In the genomic region with DNA sequence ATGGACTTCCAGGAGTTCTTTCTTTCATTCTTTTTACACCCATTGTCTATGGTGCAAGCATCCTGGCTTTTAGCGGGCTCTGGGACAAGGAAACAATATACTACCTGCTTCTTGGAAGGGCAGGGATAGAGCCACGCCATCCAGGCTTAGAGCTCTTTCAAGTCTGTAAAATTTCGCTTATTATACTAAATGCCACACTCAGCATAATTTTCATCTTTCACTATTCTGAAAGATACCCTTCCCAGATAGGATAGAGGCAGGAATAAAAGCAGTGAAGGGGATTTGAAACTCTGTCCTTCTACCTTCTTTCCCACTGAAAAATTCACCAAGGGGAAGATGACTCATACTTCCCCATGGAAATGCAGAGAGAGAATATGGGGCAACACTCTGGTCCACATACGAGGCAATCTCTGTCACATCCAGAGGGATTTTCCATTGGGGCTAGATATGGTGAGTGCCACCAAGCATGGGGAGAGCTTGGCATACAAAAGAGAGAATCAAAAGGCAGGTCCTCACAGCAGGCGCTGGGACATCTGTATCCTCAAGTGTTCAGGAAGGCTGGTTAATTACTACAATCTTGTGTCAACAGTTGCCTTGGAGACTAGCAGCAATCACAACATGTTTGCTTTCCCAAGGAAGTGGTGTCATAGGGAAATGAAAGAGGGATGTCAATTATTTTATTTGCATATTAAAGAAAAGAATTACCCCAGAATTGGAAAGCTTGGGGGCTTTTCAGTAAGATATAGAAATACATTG, we compare ENCODE assay signal across 16 cellular contexts.
DNase-seq lines count a peak whose midpoint lies in the region; ATAC-seq, FAIRE-seq and TF ChIP-seq lines count a peak whose summit lies in the region.
"Had no signal": no experiment of that assay in that cellular context is flagged by ENCODE, and none has a peak within 500 bp of the region (broad histone marks: within the 10 kb centered on the region; RNA-seq: fewer than 3 reads in every experiment).

No MANE protein-coding gene starts in this region.

- TF ChIP-seq RAD21 in A549 (conservative IDR thresholded peaks at IDR 0.05 in 1 of 2, IDR thresholded peaks at IDR 0.05 in 1 of 2): no peak

- no peak for TF ChIP-seq CTCF in A549 (IDR thresholded peaks at IDR 0.05)
- TF ChIP-seq CTCF in dorsolateral prefrontal cortex (IDR thresholded peaks at IDR 0.05 in 54 of 56, conservative IDR thresholded peaks at IDR 0.05 in 2 of 56; ENCODE audit: low read depth in 1 of 56, partially characterized antibody in 56 of 56): no peak

- no peaks in the 10 kb centered on the region for H3K4me1 ChIP-seq in A549
- H3K4me1 ChIP-seq: parathyroid adenoma had no signal

- no peaks in the 10 kb centered on the region for H3K27me3 ChIP-seq in dorsolateral prefrontal cortex

- no peak for FAIRE-seq in A549 (lab: Jason Lieb, UNC)
- FAIRE-seq: GM18507 had no signal

- H3K27ac ChIP-seq in A549 (no peak overlapping the region), dorsolateral prefrontal cortex (peak overlapping the region in 48 of 59 donors; percentile 0 to 100 (median 97))
- H3K27ac ChIP-seq: parathyroid adenoma had no signal

- H3K4me2 ChIP-seq in A549: no peak overlapping the region

- WGBS in A549 (ENCODE audit: missing lambda C conversion rate): 0% methylated on average over 5 of the region's 5 CpGs

- H3K9me3 ChIP-seq in A549: 0 out of 3 replicates have a peak, but pooled peaks cover 3% of the 10 kb centered on the region

- CTCF ChIA-PET in A549 (lab: Yijun Ruan, JAX): no interaction called here

- H3K4me3 ChIP-seq in A549 (no peak overlapping the region), dorsolateral prefrontal cortex (no peak overlapping the region)
- H3K4me3 ChIP-seq: skin epidermis had no signal

- TF ChIP-seq EP300 in A549 (IDR thresholded peaks at IDR 0.05): no peak

- DNase-seq in A549 (ENCODE audit: low read depth in 1 of 2, low spot score in 1 of 2) (no peak), HT-29 (ENCODE audit: low spot score) (peak; percentile 16), NCI-H2227 treated with DMSO at 0.1 percent for 48 hours (lab: John Stamatoyannopoulos, UW) (peak; percentile 17), dorsolateral prefrontal cortex (no peak), cortex of kidney (lab: John Stamatoyannopoulos, UW) (no peak)
- DNase-seq in stimulated activated CD8-positive, alpha-beta memory T cell treated with anti-CD3 and anti-CD28 coated beads, Interleukin-4, amount 100 ng/mL, for 48 hours: no peak
- DNase-seq in stimulated activated CD4-positive, alpha-beta T cell treated with anti-CD3 and anti-CD28 coated beads, Interleukin-2, amount 100 ng/mL, for 24 hours: no peak
- DNase-seq: foreskin fibroblast, Karpas-422, naive B cell had no signal

- intact Hi-C loops in dorsolateral prefrontal cortex (cut with DNase I): loop anchor here (5.0 to 10.0 kb wide), 2 partner anchors 54 to 133 kb away; no protein-coding TSS in a partner anchor

- TF ChIP-seq POLR2A in A549 (IDR thresholded peaks at IDR 0.05; ENCODE audit: low read length): no peak

- POLR2A ChIA-PET in A549 (lab: Yijun Ruan, JAX): no interaction called here

- ATAC-seq in A549: no peak
- no peak for ATAC-seq in GM18861 (IDR thresholded peaks at IDR 0.05; ENCODE audit: unreplicated experiment)
- ATAC-seq: activated T-helper 17 cell treated with anti-CD3 and anti-CD28 coated beads, Interleukin-2, amount 50 U/mL, for 72 hours; stimulated activated memory B cell treated with anti-CD40 and anti-IgM and Interleukin-4, amounts not matched to agents 10 μg/mL and 1 μg/mL and 100 μg/mL, for 72 hours had no signal

TF ChIP-seq in A549, 52 proteins besides CTCF, POLR2A, EP300 and RAD21:
- no peak for TF ChIP-seq SREBF2 (IDR thresholded peaks at IDR 0.05)
- no peak for TF ChIP-seq FOSL2 (IDR thresholded peaks at IDR 0.05)
- TF ChIP-seq FOSL2 (CRISPR knock-in tag; IDR thresholded peaks at IDR 0.05): peak; percentile 31; the same call in 1 of the 2 replicates
- no peak for TF ChIP-seq ZNF302 (CRISPR knock-in tag; IDR thresholded peaks at IDR 0.05)
- no peak for TF ChIP-seq NR3C1 (IDR thresholded peaks at IDR 0.05)
- no peak for TF ChIP-seq MYC (IDR thresholded peaks at IDR 0.05; ENCODE audit: borderline replicate concordance, low read length)
- no peak for TF ChIP-seq FOXS1 (CRISPR knock-in tag; IDR thresholded peaks at IDR 0.05)
- TF ChIP-seq USF2 (IDR thresholded peaks at IDR 0.05): no peak
- TF ChIP-seq SMC3 (IDR thresholded peaks at IDR 0.05): no peak
- TF ChIP-seq PHF8 (IDR thresholded peaks at IDR 0.05; ENCODE audit: borderline replicate concordance, low read depth): no peak
- no peak for TF ChIP-seq GATA3 (IDR thresholded peaks at IDR 0.05; ENCODE audit: borderline replicate concordance)
- no peak for TF ChIP-seq ATOH8 (CRISPR knock-in tag; IDR thresholded peaks at IDR 0.05; ENCODE audit: low read depth)
- peak; percentile 89 for TF ChIP-seq MAFK (IDR thresholded peaks at IDR 0.05; ENCODE audit: partially characterized antibody)
- TF ChIP-seq FOSB (CRISPR knock-in tag; IDR thresholded peaks at IDR 0.05): no peak
- TF ChIP-seq, protein P1, sequence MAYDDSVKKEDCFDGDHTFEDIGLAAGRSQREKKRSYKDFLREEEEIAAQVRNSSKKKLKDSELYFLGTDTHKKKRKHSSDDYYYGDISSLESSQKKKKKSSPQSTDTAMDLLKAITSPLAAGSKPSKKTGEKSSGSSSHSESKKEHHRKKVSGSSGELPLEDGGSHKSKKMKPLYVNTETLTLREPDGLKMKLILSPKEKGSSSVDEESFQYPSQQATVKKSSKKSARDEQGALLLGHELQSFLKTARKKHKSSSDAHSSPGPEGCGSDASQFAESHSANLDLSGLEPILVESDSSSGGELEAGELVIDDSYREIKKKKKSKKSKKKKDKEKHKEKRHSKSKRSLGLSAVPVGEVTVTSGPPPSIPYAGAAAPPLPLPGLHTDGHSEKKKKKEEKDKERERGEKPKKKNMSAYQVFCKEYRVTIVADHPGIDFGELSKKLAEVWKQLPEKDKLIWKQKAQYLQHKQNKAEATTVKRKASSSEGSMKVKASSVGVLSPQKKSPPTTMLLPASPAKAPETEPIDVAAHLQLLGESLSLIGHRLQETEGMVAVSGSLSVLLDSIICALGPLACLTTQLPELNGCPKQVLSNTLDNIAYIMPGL (CRISPR knock-in tag; IDR thresholded peaks at IDR 0.05; ENCODE audit: borderline replicate concordance): no peak
- no peak for TF ChIP-seq POLR2AphosphoS2 (conservative IDR thresholded peaks at IDR 0.05; ENCODE audit: low read length)
- TF ChIP-seq KDM5A (IDR thresholded peaks at IDR 0.05): no peak
- no peak for TF ChIP-seq CEBPB (IDR thresholded peaks at IDR 0.05)

Comparison
In these comparisons a context has a peak if more than half of its experiments do, and no peak if none do; other contexts are left out.
1. DNase-seq: peak in HT-29 (single experiment) and NCI-H2227 treated with DMSO at 0.1 percent for 48 hours (single experiment); none in A549 (0 of 2), dorsolateral prefrontal cortex (0 of 10), cortex of kidney (single experiment), stimulated activated CD8-positive, alpha-beta memory T cell treated with anti-CD3 and anti-CD28 coated beads, Interleukin-4, amount 100 ng/mL, for 48 hours (single experiment) and stimulated activated CD4-positive, alpha-beta T cell treated with anti-CD3 and anti-CD28 coated beads, Interleukin-2, amount 100 ng/mL, for 24 hours (0 of 2).
2. H3K27ac ChIP-seq: peak in dorsolateral prefrontal cortex (48 of 59); none in A549 (0 of 2).